Comparison of ENCODE assay signal across 33 cellular contexts in the genomic region with DNA sequence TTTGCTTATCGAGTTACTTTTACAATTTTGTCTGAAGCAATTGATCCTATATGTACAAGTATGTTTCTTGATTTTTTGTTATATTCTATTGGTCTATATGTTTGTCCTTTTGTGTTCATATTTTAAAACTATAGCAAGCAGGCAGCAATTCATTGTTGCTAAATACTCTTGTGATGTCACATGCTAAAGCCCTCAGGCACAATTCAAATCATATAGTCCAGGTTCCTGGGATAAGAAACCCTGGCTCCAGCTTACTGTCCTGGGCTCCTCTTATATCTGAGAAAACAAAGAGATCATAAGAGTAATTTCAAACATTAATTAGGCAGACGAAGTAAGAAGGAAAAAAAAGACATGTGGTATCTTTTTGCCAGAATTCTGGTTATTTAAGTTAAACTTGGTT. TPM values are rescaled to one million over a fixed set of nuclear protein-coding genes. Genes with fewer than 3 reads are reported as not detected.
"Had no signal": no experiment of that assay in that cellular context is flagged by ENCODE, and none has a peak within 500 bp of the region (broad histone marks: within the 10 kb centered on the region; RNA-seq: fewer than 3 reads in every experiment).

No MANE protein-coding gene starts in this region.

- H3K4me1 Mint-ChIP-seq: endodermal cell, mesothelial cell of epicardium had no signal

- H3K36me3 ChIP-seq: colonic mucosa, esophagus squamous epithelium, gastrocnemius medialis, heart right ventricle, left lung, lower lobe of right lung had no signal

- H3K9me3 ChIP-seq: colonic mucosa, esophagus squamous epithelium, gastrocnemius medialis, left lung, lower lobe of right lung had no signal

- H3K4me3 ChIP-seq: colonic mucosa, esophagus squamous epithelium, gastrocnemius medialis, heart right ventricle, left lung, lower lobe of right lung had no signal

- FAIRE-seq: islet of Langerhans, keratinocyte had no signal

- H3K27me3 ChIP-seq: colonic mucosa, esophagus squamous epithelium, gastrocnemius medialis, heart right ventricle, left lung had no signal

- DNase-seq: colonic mucosa; cortex of kidney; effector CD8-positive, alpha-beta T cell; effector memory CD8-positive, alpha-beta T cell; endodermal cell; erythroblast; esophagus squamous epithelium; foreskin melanocyte; gastrocnemius medialis; glutamatergic neuron; head of caudate nucleus; heart right ventricle; hippocampal formation; left cardiac atrium; left lung; left ventricle myocardium superior; lower lobe of right lung; mesenchymal stem cell; naive thymus-derived CD4-positive, alpha-beta T cell had no signal

- H3K27ac Mint-ChIP-seq: dendritic cell treated with granulocyte-macrophage colony-stimulating factor and Interleukin-4, amounts not matched to agents 40 ng/mL and 50 ng/mL, for 4 days; effector memory CD8-positive, alpha-beta T cell; endodermal cell; mesothelial cell of epicardium; naive thymus-derived CD4-positive, alpha-beta T cell had no signal

- H3K4me3 Mint-ChIP-seq: dendritic cell treated with granulocyte-macrophage colony-stimulating factor and Interleukin-4, amounts not matched to agents 40 ng/mL and 50 ng/mL, for 4 days; effector memory CD8-positive, alpha-beta T cell; endodermal cell; mesothelial cell of epicardium; naive thymus-derived CD4-positive, alpha-beta T cell had no signal

- H3K27ac ChIP-seq: colonic mucosa, epithelial cell of prostate, esophagus squamous epithelium, gastrocnemius medialis, heart right ventricle, left lung, lower lobe of right lung had no signal

- H3K4me1 ChIP-seq: colonic mucosa, lower lobe of right lung had no signal

- H3K9me3 Mint-ChIP-seq: dendritic cell treated with granulocyte-macrophage colony-stimulating factor and Interleukin-4, amounts not matched to agents 40 ng/mL and 50 ng/mL, for 4 days had no signal

- H3K27me3 Mint-ChIP-seq: dendritic cell treated with granulocyte-macrophage colony-stimulating factor and Interleukin-4, amounts not matched to agents 40 ng/mL and 50 ng/mL, for 4 days; effector memory CD8-positive, alpha-beta T cell had no signal

- ATAC-seq: effector memory CD8-positive, alpha-beta T cell; esophagus mucosa; gastrocnemius medialis; heart right ventricle; left cardiac atrium; left lung; left ventricle myocardium superior; lower lobe of right lung; naive thymus-derived CD4-positive, alpha-beta T cell had no signal

RNA-seq across cellular contexts. Expression of gene CCDC83, which starts 6.6 kb away (rescaled TPM):
- total RNA-seq: colonic mucosa; dermis microvascular lymphatic vessel endothelial cell; endodermal cell; endothelial cell of umbilical vein; esophagus mucosa; esophagus squamous epithelium; gastrocnemius medialis; glomerular endothelial cell; heart right ventricle; kidney epithelial cell; left cardiac atrium; left lung; left ventricle myocardium superior; lower leg skin; lower lobe of right lung; lung microvascular endothelial cell; mesenteric fat pad; mesothelial cell of epicardium; mucosa of gallbladder; naive thymus-derived CD4-positive, alpha-beta T cell had no signal
- polyA plus RNA-seq: endothelial cell of umbilical vein; heart right ventricle; keratinocyte; naive thymus-derived CD4-positive, alpha-beta T cell had no signal
